Comparison of ENCODE assay signal across 8 cellular contexts in genomic region chr6:105135907-105136432, GRCh38. TPM values are rescaled to one million over a fixed set of nuclear protein-coding genes. Genes with fewer than 3 reads are reported as not detected.
DNase-seq lines count a peak whose midpoint lies in the region; ATAC-seq and TF ChIP-seq lines count a peak whose summit lies in the region.

No MANE protein-coding gene starts in this region.

- peak overlapping the region; percentile 99 for H3K4me2 ChIP-seq in trophoblast cell (ENCODE audit: low read length)

- H3K79me1 ChIP-seq in trophoblast cell (ENCODE audit: low read length), result peaks cover 8% of the 10 kb centered on the region

- H4K12ac ChIP-seq in trophoblast cell (ENCODE audit: low read depth, low read length), result no peak overlapping the region

- DNase-seq in SJSA1 (ENCODE audit: low read depth in 1 of 2, low spot score in 2 of 2) (no peak), fibroblast of the aortic adventitia (ENCODE audit: low read depth) (peak; percentile 52), trophoblast cell (peak in 1 of 2 donors; percentile 52), COLO668 (lab: John Stamatoyannopoulos, UW; ENCODE audit: unreplicated experiment) (no peak), islet precursor cell (no peak)
- DNase-seq in activated effector memory CD4-positive, alpha-beta T cell treated with anti-CD3 and anti-CD28 coated beads, Interleukin-2, amount 50 U/mL, for 16 hours, result no peak

- no peak overlapping the region for H2AK5ac ChIP-seq in trophoblast cell (ENCODE audit: low read length)

- peaks cover 3% of the 10 kb centered on the region for H3K79me2 ChIP-seq in trophoblast cell (ENCODE audit: control insufficient read depth, insufficient read depth, low read length, poor library complexity)

- H3K36me3 ChIP-seq in SJSA1 (peaks cover 12% of the 10 kb centered on the region), trophoblast cell (ENCODE audit: control insufficient read depth in 1 of 2, insufficient read depth in 2 of 2, low read length in 2 of 2) (no peaks in the 10 kb centered on the region)

- H4K91ac ChIP-seq in trophoblast cell (ENCODE audit: low read depth, low read length), result peak overlapping the region; percentile 77

- H3K27ac ChIP-seq in SJSA1 (peak overlapping the region; percentile 63), trophoblast cell (ENCODE audit: low read depth, low read length) (no peak overlapping the region)

- WGBS in trophoblast cell (ENCODE audit: extremely low coverage, insufficient coverage, insufficient read length), result no CpG with 5 or more reads among the region's 24 CpGs

- H3K9me3 ChIP-seq in SJSA1 (replicated peaks), result no peaks in the 10 kb centered on the region
- H3K9me3 ChIP-seq in trophoblast cell (ENCODE audit: insufficient read depth, low read depth, low read length), result no peaks in the 10 kb centered on the region

- H3K4ac ChIP-seq in trophoblast cell (ENCODE audit: low read depth, low read length), result no peak overlapping the region

- no peak overlapping the region for H3K23ac ChIP-seq in trophoblast cell (ENCODE audit: low read length)

- peak overlapping the region; percentile 5 for H3K9ac ChIP-seq in trophoblast cell (ENCODE audit: low read length)

- no peak overlapping the region for H3K14ac ChIP-seq in trophoblast cell (ENCODE audit: low read length)

- H2AFZ ChIP-seq in trophoblast cell (ENCODE audit: insufficient read depth, low read length, poor library complexity), result peak overlapping the region; percentile 94

- H4K8ac ChIP-seq in trophoblast cell (ENCODE audit: low read depth, low read length), result peak overlapping the region; percentile 86

- no peak overlapping the region for H2BK5ac ChIP-seq in trophoblast cell (ENCODE audit: low read depth, low read length, poor library complexity)

- peak; percentile 4 for ATAC-seq in GM21717 (IDR thresholded peaks at IDR 0.05; ENCODE audit: unreplicated experiment)
- ATAC-seq in GM19455 (IDR thresholded peaks at IDR 0.05; ENCODE audit: unreplicated experiment), result no peak

- no peak overlapping the region for H2BK12ac ChIP-seq in trophoblast cell (ENCODE audit: low read length)

- peak overlapping the region; percentile 83 for H3K18ac ChIP-seq in trophoblast cell (ENCODE audit: low read length)

- TF ChIP-seq CTCF in fibroblast of the aortic adventitia (IDR thresholded peaks at IDR 0.05; ENCODE audit: insufficient read depth, low read length), result no peak

- peaks cover 12% of the 10 kb centered on the region; the same call in 1 of the 2 replicates for H3K4me1 ChIP-seq in SJSA1 (replicated peaks)
- peaks cover 3 to 4% of the 10 kb centered on the region in 2 experiments for H3K4me1 ChIP-seq in trophoblast cell (ENCODE audit: control insufficient read depth in 1 of 2, insufficient read depth in 2 of 2, low read length in 2 of 2)

- no peak overlapping the region for H2BK120ac ChIP-seq in trophoblast cell (ENCODE audit: insufficient read depth, low read length, poor library complexity)

- H3K27me3 ChIP-seq in SJSA1 (replicated peaks) (no peaks in the 10 kb centered on the region), trophoblast cell (ENCODE audit: insufficient read depth, low read length) (peaks cover 13% of the 10 kb centered on the region)

- H3K4me3 ChIP-seq in SJSA1, result peak overlapping the region; percentile 95
- H3K4me3 ChIP-seq in fibroblast of the aortic adventitia (ENCODE audit: low read depth, low read length), result peak overlapping the region; percentile 79
- peak overlapping the region; percentile 82 for H3K4me3 ChIP-seq in trophoblast cell (ENCODE audit: low read depth, low read length)

RNA-seq across cellular contexts. Expression of gene POPDC3, which starts 43.8 kb away (rescaled TPM):
- 41.7 and 51.3 TPM in 2 replicates for total RNA-seq in SJSA1 (2014; rRNA removed; shearing (Covaris generic))
- total RNA-seq in fibroblast of the aortic adventitia (ENCODE audit: low replicate concordance), result 7.5 and 33.7 TPM in 2 replicates
- 0.36 and 0.41 TPM in 2 replicates for polyA plus RNA-seq in trophoblast cell (2013)
